In the genomic region with DNA sequence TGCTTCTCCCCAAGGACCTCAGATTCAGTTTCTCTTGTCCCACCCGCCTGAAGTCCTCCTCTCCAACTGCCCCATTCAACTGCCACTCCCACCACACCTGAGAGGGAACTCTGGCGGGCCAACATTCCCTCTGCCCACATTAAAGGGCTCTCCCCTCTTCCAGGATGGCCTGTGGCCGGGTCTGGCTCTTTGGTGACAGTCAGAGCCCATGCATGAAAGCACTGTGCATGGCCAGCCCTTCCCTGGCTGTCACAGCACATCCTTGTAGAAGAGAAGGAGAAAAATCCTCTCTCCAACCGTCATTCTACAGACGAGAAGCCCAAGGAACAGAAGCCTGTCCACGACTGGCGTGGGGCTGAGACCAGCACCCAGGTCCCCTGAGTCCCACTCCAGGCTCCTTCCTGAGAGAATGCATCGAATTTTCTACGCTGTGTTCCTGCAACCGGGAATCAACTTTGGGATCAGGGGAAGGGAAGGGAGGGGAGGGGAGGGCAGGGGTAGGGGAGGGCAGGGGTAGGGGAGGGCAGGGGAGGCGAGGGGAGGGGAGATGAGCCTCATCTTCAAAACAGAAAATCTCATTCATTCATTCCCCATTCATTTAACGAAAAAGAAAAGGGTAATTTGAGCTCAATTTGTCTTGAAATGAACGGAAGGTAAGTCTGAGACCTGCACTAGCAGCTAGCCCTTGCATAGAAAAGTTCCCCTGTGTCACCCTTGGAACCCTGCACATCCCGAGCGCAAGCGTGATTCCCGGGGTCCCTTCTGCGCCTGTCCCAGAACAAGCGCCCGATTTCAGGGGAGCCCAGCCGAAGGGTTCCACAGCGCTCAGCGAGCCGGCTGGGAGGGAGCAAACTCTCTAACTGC, we compare ENCODE assay signal across 17 cellular contexts. TPM values are rescaled to one million over a fixed set of nuclear protein-coding genes. Genes with fewer than 3 reads are reported as not detected.
A peak's percentile ranks its signal among the peaks of the same experiment; 100 is the strongest.
DNase-seq lines count a peak whose midpoint lies in the region; ATAC-seq and TF ChIP-seq lines count a peak whose summit lies in the region.
"Had no signal": no experiment of that assay in that cellular context is flagged by ENCODE, and none has a peak within 500 bp of the region (broad histone marks: within the 10 kb centered on the region; RNA-seq: fewer than 3 reads in every experiment).

Gene ABCC12, minus strand, starts transcription at position 68 of the 864 bp plus-strand sequence. CDS start 9,569 bp downstream, outside the sequence.

- TF ChIP-seq CTCF in HEK293 (tag by site-specific recombination; IDR thresholded peaks at IDR 0.05), result no peak

- no peaks in the 10 kb centered on the region for H3K36me3 ChIP-seq in HEK293 (ENCODE audit: control insufficient read depth in 2 of 2, insufficient read depth in 1 of 2, low read length in 2 of 2)
- H3K36me3 ChIP-seq: prostate gland had no signal

- DNase-seq in T-helper 17 cell (no peak), islet precursor cell (peak; percentile 67), skeletal muscle cell (ENCODE audit: low read depth) (no peak)
- DNase-seq in activated T-cell treated with anti-CD3 and anti-CD28 coated beads, Interleukin-2, amount 50 U/mL, for 4 hours, result no peak
- no peak for DNase-seq in activated T-helper 2 cell treated with anti-CD3 and anti-CD28 coated beads, Interferon-gamma antibody, Interleukin-2, Interleukin-4, amounts not matched to agents 10 μg/mL and 5 μg/mL and 100 μg/mL, durations not matched to agents 14 hours and 24 hours and 36 hours (ENCODE audit: low spot score)
- DNase-seq: DMS153 had no signal

- no peak within 1 kb of the TSS for H3K27ac Mint-ChIP-seq in T-helper 17 cell
- H3K27ac Mint-ChIP-seq in activated T-helper 2 cell treated with anti-CD3 and anti-CD28 coated beads, Interferon-gamma antibody, Interleukin-2, Interleukin-4, amounts not matched to agents 10 μg/mL and 5 μg/mL and 100 μg/mL, durations not matched to agents 14 hours and 24 hours and 36 hours, result no peak within 1 kb of the TSS
- H3K27ac Mint-ChIP-seq: activated CD8-positive, alpha-beta T cell treated with anti-CD3 and anti-CD28 coated beads, Interleukin-2, amount 10 ng/mL, durations not matched to agents 7 days and 5 days; activated T-helper 17 cell treated with anti-CD3 and anti-CD28 coated beads, Interleukin-2, amount 50 U/mL, for 72 hours; naive thymus-derived CD8-positive, alpha-beta T cell; type B pancreatic cell had no signal

- no peaks in the 10 kb centered on the region for H3K36me3 Mint-ChIP-seq in T-helper 17 cell (ENCODE audit: low read depth)
- no peaks in the 10 kb centered on the region for H3K36me3 Mint-ChIP-seq in activated T-cell treated with anti-CD3 and anti-CD28 coated beads, Interleukin-2, amount 50 U/mL, for 4 hours (ENCODE audit: insufficient read depth)
- no peaks in the 10 kb centered on the region for H3K36me3 Mint-ChIP-seq in activated T-helper 2 cell treated with anti-CD3 and anti-CD28 coated beads, Interferon-gamma antibody, Interleukin-2, Interleukin-4, amounts not matched to agents 10 μg/mL and 5 μg/mL and 100 μg/mL, durations not matched to agents 14 hours and 24 hours and 36 hours (ENCODE audit: low read depth)
- H3K36me3 Mint-ChIP-seq: naive thymus-derived CD8-positive, alpha-beta T cell; type B pancreatic cell had no signal

- H3K9me3 ChIP-seq in HEK293 (ENCODE audit: control insufficient read depth, insufficient read depth, low read depth, low read length), result no peaks in the 10 kb centered on the region
- no peaks in the 10 kb centered on the region for H3K9me3 ChIP-seq in T-helper 17 cell (ENCODE audit: control insufficient read depth, low read length, poor library complexity, severe bottlenecking)
- H3K9me3 ChIP-seq: prostate gland had no signal

- no peaks in the 10 kb centered on the region for H3K4me1 ChIP-seq in HEK293 (ENCODE audit: control insufficient read depth, insufficient read depth, low read length)
- H3K4me1 ChIP-seq: prostate gland had no signal

- POLR2A ChIA-PET in HEK293 (lab: Yijun Ruan, JAX), result no interaction called here

- no peak for ATAC-seq in T-helper 17 cell
- no peak for ATAC-seq in GM18909 (IDR thresholded peaks at IDR 0.05; ENCODE audit: poor library complexity, unreplicated experiment)
- ATAC-seq in activated T-cell treated with anti-CD3 and anti-CD28 coated beads, Interleukin-2, amount 50 U/mL, for 4 hours, result no peak
- no peak for ATAC-seq in HG02678 (IDR thresholded peaks at IDR 0.05; ENCODE audit: unreplicated experiment)

- CTCF ChIA-PET in HEK293 (lab: Yijun Ruan, JAX), result interaction anchor here (0.6 to 3.7 kb wide), 10 partner anchors 9 to 1205 kb away, joined by 3 to 14 read pairs (median 4); partner anchors contain the start of gene NETO2

- no peak within 1 kb of the TSS for H3K27ac ChIP-seq in HEK293 (ENCODE audit: extremely low read depth, low read depth, low read length)
- H3K27ac ChIP-seq: prostate gland, VCaP had no signal

- intact Hi-C loops in activated T-helper 2 cell treated with anti-CD3 and anti-CD28 coated beads, Interferon-gamma antibody, Interleukin-2, Interleukin-4, amounts not matched to agents 10 μg/mL and 5 μg/mL and 100 μg/mL, durations not matched to agents 14 hours and 24 hours and 36 hours (cut with micrococcal nuclease), result loop anchor here (5.0 kb wide), 1 partner anchor 694 kb away; the partner anchor contains the start of genes ITFG1 and PHKB

- peaks cover 36% of the 10 kb centered on the region for H3K27me3 Mint-ChIP-seq in T-helper 17 cell
- H3K27me3 Mint-ChIP-seq in activated T-cell treated with anti-CD3 and anti-CD28 coated beads, Interleukin-2, amount 50 U/mL, for 4 hours (ENCODE audit: low read depth), result peaks cover 7% of the 10 kb centered on the region
- H3K27me3 Mint-ChIP-seq in activated T-helper 2 cell treated with anti-CD3 and anti-CD28 coated beads, Interferon-gamma antibody, Interleukin-2, Interleukin-4, amounts not matched to agents 10 μg/mL and 5 μg/mL and 100 μg/mL, durations not matched to agents 14 hours and 24 hours and 36 hours (ENCODE audit: low read depth), result peaks cover 38% of the 10 kb centered on the region
- H3K27me3 Mint-ChIP-seq: activated T-helper 17 cell treated with anti-CD3 and anti-CD28 coated beads, Interleukin-2, amount 50 U/mL, for 72 hours had no signal

- no peak within 1 kb of the TSS for H3K4me3 ChIP-seq in HEK293 (ENCODE audit: low read depth, low read length)
- peak within 1 kb of the TSS; percentile 18 for H3K4me3 ChIP-seq in skeletal muscle cell (ENCODE audit: low read depth, low read length)
- H3K4me3 ChIP-seq: prostate gland had no signal

- H3K4me3 Mint-ChIP-seq in T-helper 17 cell, result peak within 1 kb of the TSS; percentile 45
- no peak within 1 kb of the TSS for H3K4me3 Mint-ChIP-seq in activated T-cell treated with anti-CD3 and anti-CD28 coated beads, Interleukin-2, amount 50 U/mL, for 4 hours
- no peak within 1 kb of the TSS for H3K4me3 Mint-ChIP-seq in activated T-helper 2 cell treated with anti-CD3 and anti-CD28 coated beads, Interferon-gamma antibody, Interleukin-2, Interleukin-4, amounts not matched to agents 10 μg/mL and 5 μg/mL and 100 μg/mL, durations not matched to agents 14 hours and 24 hours and 36 hours (ENCODE audit: low read depth)
- H3K4me3 Mint-ChIP-seq: activated CD8-positive, alpha-beta T cell treated with anti-CD3 and anti-CD28 coated beads, Interleukin-2, amount 10 ng/mL, durations not matched to agents 7 days and 5 days; activated T-helper 17 cell treated with anti-CD3 and anti-CD28 coated beads, Interleukin-2, amount 50 U/mL, for 72 hours; naive thymus-derived CD8-positive, alpha-beta T cell; type B pancreatic cell had no signal

- no peaks in the 10 kb centered on the region for H3K9me3 Mint-ChIP-seq in activated T-cell treated with anti-CD3 and anti-CD28 coated beads, Interleukin-2, amount 50 U/mL, for 4 hours
- no peaks in the 10 kb centered on the region for H3K9me3 Mint-ChIP-seq in activated T-helper 2 cell treated with anti-CD3 and anti-CD28 coated beads, Interferon-gamma antibody, Interleukin-2, Interleukin-4, amounts not matched to agents 10 μg/mL and 5 μg/mL and 100 μg/mL, durations not matched to agents 14 hours and 24 hours and 36 hours
- H3K9me3 Mint-ChIP-seq: activated T-helper 17 cell treated with anti-CD3 and anti-CD28 coated beads, Interleukin-2, amount 50 U/mL, for 72 hours; naive thymus-derived CD8-positive, alpha-beta T cell; type B pancreatic cell had no signal

- no peaks in the 10 kb centered on the region for H3K4me1 Mint-ChIP-seq in T-helper 17 cell
- peaks cover 21% of the 10 kb centered on the region for H3K4me1 Mint-ChIP-seq in activated T-cell treated with anti-CD3 and anti-CD28 coated beads, Interleukin-2, amount 50 U/mL, for 4 hours (ENCODE audit: low read depth)
- peaks cover 25% of the 10 kb centered on the region for H3K4me1 Mint-ChIP-seq in activated T-helper 2 cell treated with anti-CD3 and anti-CD28 coated beads, Interferon-gamma antibody, Interleukin-2, Interleukin-4, amounts not matched to agents 10 μg/mL and 5 μg/mL and 100 μg/mL, durations not matched to agents 14 hours and 24 hours and 36 hours (ENCODE audit: low read depth)

TF ChIP-seq in HEK293, 187 proteins besides CTCF, POLR2A, EP300 and RAD21:
- TF ChIP-seq WT1 (tag by site-specific recombination; IDR thresholded peaks at IDR 0.05), result no peak
- peak; percentile 92 for TF ChIP-seq ZNF510 (tag by site-specific recombination; IDR thresholded peaks at IDR 0.05; ENCODE audit: insufficient replicate concordance)
- TF ChIP-seq ZNF335 (tag by site-specific recombination; conservative IDR thresholded peaks at IDR 0.05), result peak; percentile 59; the same call in 1 of the 2 replicates

RNA-seq across cellular contexts. Expression of gene ABCC12, which starts in this region (rescaled TPM):
- total RNA-seq in T-helper 17 cell, result not detected
- total RNA-seq in activated T-cell treated with anti-CD3 and anti-CD28 coated beads, Interleukin-2, amount 50 U/mL, for 4 hours, result not detected
- total RNA-seq in activated T-helper 2 cell treated with anti-CD3 and anti-CD28 coated beads, Interferon-gamma antibody, Interleukin-2, Interleukin-4, amounts not matched to agents 10 μg/mL and 5 μg/mL and 100 μg/mL, durations not matched to agents 14 hours and 24 hours and 36 hours, result not detected in 2 replicates
- total RNA-seq: activated CD8-positive, alpha-beta T cell treated with anti-CD3 and anti-CD28 coated beads, Interleukin-2, amount 10 ng/mL, durations not matched to agents 7 days and 5 days; activated T-helper 17 cell treated with anti-CD3 and anti-CD28 coated beads, Interleukin-2, amount 50 U/mL, for 72 hours; fibroblast of villous mesenchyme; HT1080; naive thymus-derived CD8-positive, alpha-beta T cell had no signal
